ENCODE assay signal across 10 cellular contexts in the genomic region with DNA sequence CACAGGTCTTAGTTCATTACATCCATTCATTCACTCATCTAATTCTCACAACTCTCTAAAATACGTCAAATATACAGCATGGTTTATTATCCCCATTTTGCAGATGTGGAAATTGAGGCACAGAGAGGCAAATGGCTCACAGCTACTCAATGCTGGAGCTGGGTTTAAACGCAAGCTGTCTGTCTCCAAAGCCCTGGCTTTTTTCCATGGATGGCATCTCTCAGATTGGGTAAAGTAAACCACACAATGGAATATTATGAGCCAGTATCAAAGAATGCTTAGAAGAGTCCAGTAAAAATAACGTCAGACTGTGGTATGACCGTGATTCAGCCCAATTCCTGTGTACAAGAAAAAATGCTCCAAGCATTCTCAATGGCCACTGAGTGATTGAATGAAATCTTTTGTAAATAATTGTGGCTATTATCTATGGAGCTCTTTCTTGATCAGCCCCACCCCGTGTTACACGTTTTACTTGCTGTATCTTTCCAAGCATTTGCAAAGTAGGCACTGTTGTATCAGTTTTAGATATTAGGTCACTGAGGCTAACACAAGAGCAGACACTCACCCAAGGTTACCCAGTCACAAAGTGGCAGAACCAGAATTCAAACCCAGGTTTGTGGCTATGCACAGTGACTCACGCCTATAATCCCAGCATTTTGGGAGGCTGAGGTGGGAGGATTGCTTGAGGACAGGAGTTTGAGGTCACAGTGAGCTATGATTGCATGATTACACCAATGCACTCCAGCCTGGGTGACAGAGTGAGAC.
DNase-seq lines count a peak whose midpoint lies in the region; ATAC-seq lines count a peak whose summit lies in the region.
"Had no signal": no experiment of that assay in that cellular context is flagged by ENCODE, and none has a peak within 500 bp of the region (broad histone marks: within the 10 kb centered on the region; RNA-seq: fewer than 3 reads in every experiment).

No MANE protein-coding gene starts in this region.

- intact Hi-C loops in head of caudate nucleus (cut with DNase I), result no loop called here

- ATAC-seq in HG02642 (IDR thresholded peaks at IDR 0.05; ENCODE audit: poor library complexity, unreplicated experiment), result no peak
- no peak for ATAC-seq in HG02798 (IDR thresholded peaks at IDR 0.05; ENCODE audit: poor library complexity, unreplicated experiment)
- ATAC-seq in GM21367 (IDR thresholded peaks at IDR 0.05; ENCODE audit: unreplicated experiment), result no peak

- DNase-seq in HS-27A (ENCODE audit: low read depth) (peak; percentile 98), astrocyte of the hippocampus (ENCODE audit: low read depth, low spot score) (peak; percentile 97), head of caudate nucleus (peak in 33 of 42 donors; percentile 11 to 90 (median 58)), NCI-H82 (lab: John Stamatoyannopoulos, UW) (no peak)
- DNase-seq: mesendoderm; NCI-H2029 treated with DMSO at 0.1 percent for 48 hours; stimulated activated CD4-positive, alpha-beta T cell treated with anti-CD3 and anti-CD28 coated beads, Interleukin-15, amount 100 ng/mL, for 24 hours had no signal
